ENCODE assay signal across 1 cellular context in genomic region chr10:102418612-102419560, GRCh38.
TF ChIP-seq lines count a peak whose summit lies in the region.

Gene PSD, minus strand, starts transcription at chr10:102418785. Its CDS starts 1,747 bp downstream, at chr10:102417038.

TF ChIP-seq in HEK293, 187 proteins besides CTCF, POLR2A, EP300 and RAD21 (continued from another document):
- TF ChIP-seq PRDM4 (tag by site-specific recombination; IDR thresholded peaks at IDR 0.05): no peak
- TF ChIP-seq ZNF544 (tag by site-specific recombination; IDR thresholded peaks at IDR 0.05): no peak
- TF ChIP-seq ZBTB21 (tag by site-specific recombination; IDR thresholded peaks at IDR 0.05): no peak
